In genomic region chr3:85148056-85148455, GRCh38 we compare ENCODE assay signal across 23 cellular contexts.
DNase-seq lines count a peak whose midpoint lies in the region; ATAC-seq and TF ChIP-seq lines count a peak whose summit lies in the region.
"Had no signal": no experiment of that assay in that cellular context is flagged by ENCODE, and none has a peak within 500 bp of the region (broad histone marks: within the 10 kb centered on the region; RNA-seq: fewer than 3 reads in every experiment).

No MANE protein-coding gene starts in this region.

- no peak overlapping the region for H3K18ac ChIP-seq in mesendoderm (ENCODE audit: low read length)

- H3K27ac ChIP-seq in VCaP: peak overlapping the region; percentile 39
- H3K27ac ChIP-seq in GM23248: no peak overlapping the region
- no peak overlapping the region for H3K27ac ChIP-seq in naive thymus-derived CD4-positive, alpha-beta T cell (ENCODE audit: low read depth, low read length)
- no peak overlapping the region for H3K27ac ChIP-seq in mesendoderm (ENCODE audit: low read depth, low read length)
- H3K27ac ChIP-seq: HL-60, neutrophil had no signal

- 11 to 17% methylated on average over 3 of the region's 3 CpGs for WGBS in GM23248 (ENCODE audit: low coverage in 1 of 2, low lambda C conversion rate in 2 of 2, missing lambda C conversion rate in 2 of 2), 2 experiments
- WGBS in mesendoderm (ENCODE audit: extremely low coverage, insufficient coverage, low lambda C conversion rate): no CpG with 5 or more reads among the region's 3 CpGs

- H3K56ac ChIP-seq in mesendoderm (ENCODE audit: low read length): no peak overlapping the region

- H3K4me3 ChIP-seq in GM23248 (no peak overlapping the region), mesendoderm (ENCODE audit: low read length) (no peak overlapping the region)
- no peak overlapping the region for H3K4me3 ChIP-seq in naive thymus-derived CD4-positive, alpha-beta T cell (ENCODE audit: low read length)
- H3K4me3 ChIP-seq: lung had no signal

- H4K8ac ChIP-seq in mesendoderm (ENCODE audit: low read depth, low read length): no peak overlapping the region

- H3K4me1 Mint-ChIP-seq in naive thymus-derived CD4-positive, alpha-beta T cell: no peaks in the 10 kb centered on the region
- H3K4me1 Mint-ChIP-seq: activated naive CD8-positive, alpha-beta T cell treated with anti-CD3 and anti-CD28 coated beads, Interleukin-2, amount 50 U/mL, for 24 hours; CD14-positive monocyte had no signal

- peaks cover 0 to 9% (median 4%) of the 10 kb centered on the region in 11 donors for H3K9me3 Mint-ChIP-seq in naive thymus-derived CD4-positive, alpha-beta T cell
- H3K9me3 Mint-ChIP-seq: type B pancreatic cell had no signal

- no peak overlapping the region for H3K4ac ChIP-seq in mesendoderm (ENCODE audit: low read depth, low read length)

- H2AK5ac ChIP-seq in mesendoderm (ENCODE audit: low read length): no peak overlapping the region

- no peak overlapping the region for H3K23ac ChIP-seq in mesendoderm (ENCODE audit: low read length)

- DNase-seq in G401 (ENCODE audit: low spot score) (peak; percentile 35), MV-4-11 (lab: John Stamatoyannopoulos, UW) (peak; percentile 39), NCI-H69 (lab: John Stamatoyannopoulos, UW) (peak; percentile 34), GM23248 (no peak), mesendoderm (no peak)
- DNase-seq in naive thymus-derived CD4-positive, alpha-beta T cell: no peak
- DNase-seq: activated CD4-positive, alpha-beta T cell treated with anti-CD3 and anti-CD28 coated beads for 1 hour; activated gamma-delta T cell treated with Interleukin-2 at 50 U/mL for 16 hours; activated naive CD8-positive, alpha-beta T cell treated with anti-CD3 and anti-CD28 coated beads, Interleukin-2, amount 50 U/mL, for 24 hours; activated T-cell treated with anti-CD3 and anti-CD28 coated beads, Interleukin-2, amount 50 U/mL, for 1 hour; cerebellar nuclear complex; glutamatergic neuron; kidney; small intestine; stimulated activated CD4-positive, alpha-beta T cell treated with anti-CD3 and anti-CD28 coated beads, Interleukin-1b, Interleukin-23, amount 100 ng/mL, for 48 hours had no signal

- TF ChIP-seq CTCF in VCaP (conservative IDR thresholded peaks at IDR 0.05): no peak

- H2BK120ac ChIP-seq in mesendoderm (ENCODE audit: low read depth, low read length): no peak overlapping the region

- H3K79me1 ChIP-seq in mesendoderm (ENCODE audit: low read length): no peaks in the 10 kb centered on the region

- ATAC-seq in naive thymus-derived CD4-positive, alpha-beta T cell: no peak
- ATAC-seq in SK-N-SH treated with all-trans-retinoic acid at 6 μM for 48 hours: no peak
- ATAC-seq: activated naive CD8-positive, alpha-beta T cell treated with anti-CD3 and anti-CD28 coated beads, Interleukin-2, amount 50 U/mL, for 24 hours; HCT116 had no signal

- no peak overlapping the region for H2BK5ac ChIP-seq in mesendoderm (ENCODE audit: low read length)

- intact Hi-C loops in naive thymus-derived CD4-positive, alpha-beta T cell (cut with micrococcal nuclease): no loop called here

- no peak overlapping the region for H3K4me2 ChIP-seq in GM23248 (ENCODE audit: unreplicated experiment)
- no peak overlapping the region for H3K4me2 ChIP-seq in mesendoderm (ENCODE audit: low read length)

- H3K4me3 Mint-ChIP-seq in naive thymus-derived CD4-positive, alpha-beta T cell: no peak overlapping the region
- H3K4me3 Mint-ChIP-seq: activated naive CD8-positive, alpha-beta T cell treated with anti-CD3 and anti-CD28 coated beads, Interleukin-2, amount 50 U/mL, for 24 hours; CD14-positive monocyte; type B pancreatic cell had no signal

- POLR2A ChIA-PET in naive thymus-derived CD4-positive, alpha-beta T cell (lab: Charles Lee): no interaction called here

- H3K9me3 ChIP-seq in GM23248 (ENCODE audit: low read depth): no peaks in the 10 kb centered on the region
- no peaks in the 10 kb centered on the region for H3K9me3 ChIP-seq in naive thymus-derived CD4-positive, alpha-beta T cell (ENCODE audit: control insufficient read depth in 2 of 3, low read length in 3 of 3)
- H3K9me3 ChIP-seq: neutrophil had no signal

- no peaks in the 10 kb centered on the region for H4K20me1 ChIP-seq in GM23248 (ENCODE audit: insufficient read depth)

- H3K27me3 ChIP-seq in GM23248 (replicated peaks; ENCODE audit: insufficient read depth) (no peaks in the 10 kb centered on the region), mesendoderm (ENCODE audit: insufficient read depth, low read length, poor library complexity) (no peaks in the 10 kb centered on the region)
- H3K27me3 ChIP-seq in naive thymus-derived CD4-positive, alpha-beta T cell (ENCODE audit: control insufficient read depth in 2 of 2, insufficient read depth in 2 of 2, low read length in 2 of 2): no peaks in the 10 kb centered on the region
- H3K27me3 ChIP-seq: neutrophil had no signal

- in situ Hi-C loops in G401 (cut with HindIII; ENCODE audit: low sequenced_read_pairs) (no loop called here), GM23248 (cut with MboI) (no loop called here)

- no peaks in the 10 kb centered on the region for H3K9me2 ChIP-seq in GM23248 (ENCODE audit: insufficient read depth)

- no peaks in the 10 kb centered on the region for H3K36me3 Mint-ChIP-seq in naive thymus-derived CD4-positive, alpha-beta T cell
- H3K36me3 Mint-ChIP-seq: CD14-positive monocyte, type B pancreatic cell had no signal

- H3K79me2 ChIP-seq in GM23248 (ENCODE audit: insufficient read depth): no peaks in the 10 kb centered on the region
- H3K79me2 ChIP-seq in mesendoderm (ENCODE audit: control insufficient read depth, insufficient read depth, low read length): no peaks in the 10 kb centered on the region

- H3F3A ChIP-seq in GM23248 (ENCODE audit: insufficient read depth): no peaks in the 10 kb centered on the region

- no peaks in the 10 kb centered on the region for H3K36me3 ChIP-seq in GM23248 (ENCODE audit: low read depth)
- H3K36me3 ChIP-seq in naive thymus-derived CD4-positive, alpha-beta T cell (ENCODE audit: control insufficient read depth in 2 of 3, insufficient read depth in 3 of 3, low read length in 3 of 3): no peaks in the 10 kb centered on the region
- H3K36me3 ChIP-seq in mesendoderm (ENCODE audit: control insufficient read depth, insufficient read depth, low read length): no peaks in the 10 kb centered on the region
- H3K36me3 ChIP-seq: neutrophil had no signal

- no peaks in the 10 kb centered on the region for H3K4me1 ChIP-seq in GM23248 (ENCODE audit: insufficient read depth)
- H3K4me1 ChIP-seq in naive thymus-derived CD4-positive, alpha-beta T cell (ENCODE audit: control insufficient read depth in 2 of 2, insufficient read depth in 2 of 2, low read length in 2 of 2): no peaks in the 10 kb centered on the region
- H3K4me1 ChIP-seq in mesendoderm (ENCODE audit: control insufficient read depth, low read depth, low read length): no peaks in the 10 kb centered on the region

- H4K5ac ChIP-seq in mesendoderm (ENCODE audit: low read length): no peak overlapping the region

- H3K27ac Mint-ChIP-seq in naive thymus-derived CD4-positive, alpha-beta T cell: no peak overlapping the region
- H3K27ac Mint-ChIP-seq: activated naive CD8-positive, alpha-beta T cell treated with anti-CD3 and anti-CD28 coated beads, Interleukin-2, amount 50 U/mL, for 24 hours; CD14-positive monocyte; type B pancreatic cell had no signal

- H3K9ac ChIP-seq in GM23248 (no peak overlapping the region), mesendoderm (ENCODE audit: low read length) (no peak overlapping the region)

- H3K27me3 Mint-ChIP-seq in naive thymus-derived CD4-positive, alpha-beta T cell: no peaks in the 10 kb centered on the region
- H3K27me3 Mint-ChIP-seq: activated naive CD8-positive, alpha-beta T cell treated with anti-CD3 and anti-CD28 coated beads, Interleukin-2, amount 50 U/mL, for 24 hours; type B pancreatic cell had no signal

- H2AFZ ChIP-seq in GM23248: no peak overlapping the region

- CTCF ChIA-PET in naive thymus-derived CD4-positive, alpha-beta T cell (lab: Charles Lee): no interaction called here

- H2BK15ac ChIP-seq in mesendoderm (replicated peaks; ENCODE audit: low read depth): no peak overlapping the region

TF ChIP-seq in SK-N-SH treated with all-trans-retinoic acid at 6 μM for 48 hours, 23 proteins besides CTCF, POLR2A, EP300 and RAD21:
- no peak for TF ChIP-seq ZFP30 (CRISPR knock-in tag; IDR thresholded peaks at IDR 0.05)
- no peak for TF ChIP-seq ZFP3 (CRISPR knock-in tag; IDR thresholded peaks at IDR 0.05)
- no peak for TF ChIP-seq ZNF8 (CRISPR knock-in tag; IDR thresholded peaks at IDR 0.05)
- TF ChIP-seq ESRRG (CRISPR knock-in tag; IDR thresholded peaks at IDR 0.05): no peak
- TF ChIP-seq BACH2 (CRISPR knock-in tag; IDR thresholded peaks at IDR 0.05; ENCODE audit: borderline replicate concordance): no peak
- no peak for TF ChIP-seq ISL1 (CRISPR knock-in tag; IDR thresholded peaks at IDR 0.05)
- no peak for TF ChIP-seq CSDC2 (CRISPR knock-in tag; IDR thresholded peaks at IDR 0.05)
- TF ChIP-seq TOX (CRISPR knock-in tag; IDR thresholded peaks at IDR 0.05; ENCODE audit: borderline replicate concordance): no peak
- no peak for TF ChIP-seq ZC3H10 (CRISPR knock-in tag; IDR thresholded peaks at IDR 0.05)
- no peak for TF ChIP-seq RARB (CRISPR knock-in tag; IDR thresholded peaks at IDR 0.05)
- TF ChIP-seq, protein P1, sequence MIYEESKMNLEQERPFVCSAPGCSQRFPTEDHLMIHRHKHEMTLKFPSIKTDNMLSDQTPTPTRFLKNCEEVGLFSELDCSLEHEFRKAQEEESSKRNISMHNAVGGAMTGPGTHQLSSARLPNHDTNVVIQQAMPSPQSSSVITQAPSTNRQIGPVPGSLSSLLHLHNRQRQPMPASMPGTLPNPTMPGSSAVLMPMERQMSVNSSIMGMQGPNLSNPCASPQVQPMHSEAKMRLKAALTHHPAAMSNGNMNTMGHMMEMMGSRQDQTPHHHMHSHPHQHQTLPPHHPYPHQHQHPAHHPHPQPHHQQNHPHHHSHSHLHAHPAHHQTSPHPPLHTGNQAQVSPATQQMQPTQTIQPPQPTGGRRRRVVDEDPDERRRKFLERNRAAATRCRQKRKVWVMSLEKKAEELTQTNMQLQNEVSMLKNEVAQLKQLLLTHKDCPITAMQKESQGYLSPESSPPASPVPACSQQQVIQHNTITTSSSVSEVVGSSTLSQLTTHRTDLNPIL (CRISPR knock-in tag; IDR thresholded peaks at IDR 0.05; ENCODE audit: low read depth): no peak
- no peak for TF ChIP-seq OSR1 (CRISPR knock-in tag; IDR thresholded peaks at IDR 0.05)
- no peak for TF ChIP-seq ZNF70 (CRISPR knock-in tag; IDR thresholded peaks at IDR 0.05)
- TF ChIP-seq TCF4 (CRISPR knock-in tag; IDR thresholded peaks at IDR 0.05; ENCODE audit: borderline replicate concordance): no peak

Comparison
In these comparisons a context has a peak if more than half of its experiments do, and no peak if none do; other contexts are left out.
1. DNase-seq: peak in G401 (single experiment), MV-4-11 (single experiment) and NCI-H69 (single experiment); none in GM23248 (single experiment), naive thymus-derived CD4-positive, alpha-beta T cell (0 of 9) and mesendoderm (single experiment).